ENCODE assay signal across 32 cellular contexts in genomic region chr2:141475801-141476200, GRCh38.
"Had no signal": no experiment of that assay in that cellular context is flagged by ENCODE, and none has a peak within 500 bp of the region (broad histone marks: within the 10 kb centered on the region; RNA-seq: fewer than 3 reads in every experiment).

No MANE protein-coding gene starts in this region.

- DNase-seq: activated B cell treated with CpG ODN at 0.5 μM for 24 hours; activated CD4-positive, alpha-beta T cell treated with anti-CD3 and anti-CD28 coated beads for 48 hours; activated CD4-positive, alpha-beta T cell treated with anti-CD3 and anti-CD28 coated beads, Interleukin-2, amount 50 U/mL, for 1 hour; activated CD4-positive, alpha-beta T cell treated with anti-CD3 and anti-CD28 coated beads, Interleukin-2, amount 50 U/mL, for 48 hours; activated CD8-positive, alpha-beta memory T cell treated with anti-CD3 and anti-CD28 coated beads for 24 hours; activated CD8-positive, alpha-beta T cell treated with anti-CD3 and anti-CD28 coated beads for 36 hours; activated effector memory CD4-positive, alpha-beta T cell treated with Interleukin-2 at 50 U/mL for 16 hours; activated gamma-delta T cell treated with Interleukin-2 at 50 U/mL for 16 hours; activated naive CD4-positive, alpha-beta T cell treated with anti-CD3 and anti-CD28 coated beads, Interleukin-2, amount 50 U/mL, for 16 hours; activated naive CD4-positive, alpha-beta T cell treated with Interleukin-2 at 50 U/mL for 16 hours; activated T-cell treated with anti-CD3 and anti-CD28 coated beads, Interleukin-2, amount 50 U/mL, for 4 hours; amniotic stem cell; anterior cingulate cortex; brain microvascular endothelial cell; cerebellar nuclear complex; effector memory CD4-positive, alpha-beta T cell; erythroblast; foreskin keratinocyte; gastrocnemius medialis; glutamatergic neuron; heart left ventricle; T-helper 17 cell; T1000; WERI-Rb-1 had no signal

- H3K27ac Mint-ChIP-seq: activated B cell treated with CpG ODN at 0.5 μM for 24 hours; activated CD8-positive, alpha-beta T cell treated with anti-CD3 and anti-CD28 coated beads for 36 hours; activated naive CD8-positive, alpha-beta T cell; activated T-helper 17 cell treated with anti-CD3 and anti-CD28 coated beads, Interleukin-2, amount 50 U/mL, for 72 hours; dendritic cell treated with granulocyte-macrophage colony-stimulating factor and Interleukin-4, amounts not matched to agents 40 ng/mL and 50 ng/mL, for 4 days; T-helper 17 cell; T-helper 2 cell treated with Interferon-gamma antibody and Interleukin-4, amounts not matched to agents 5 μg/mL and 100 μg/mL, for 36 hours had no signal

- H3K9me3 Mint-ChIP-seq: activated B cell treated with CpG ODN at 0.5 μM for 24 hours; activated CD8-positive, alpha-beta T cell treated with anti-CD3 and anti-CD28 coated beads for 36 hours; activated T-cell treated with anti-CD3 and anti-CD28 coated beads, Interleukin-2, amount 50 U/mL, for 4 hours; dendritic cell treated with granulocyte-macrophage colony-stimulating factor and Interleukin-4, amounts not matched to agents 40 ng/mL and 50 ng/mL, for 4 days had no signal

- H3K4me3 ChIP-seq: coronary artery, dorsolateral prefrontal cortex, esophagus muscularis mucosa, gastrocnemius medialis, heart left ventricle had no signal

- H3K36me3 ChIP-seq: brain microvascular endothelial cell, esophagus muscularis mucosa, gastrocnemius medialis, heart left ventricle, WERI-Rb-1 had no signal

- H3K36me3 Mint-ChIP-seq: activated naive CD8-positive, alpha-beta T cell had no signal

- ATAC-seq: activated CD4-positive, CD25-positive, alpha-beta regulatory T cell treated with anti-CD3 and anti-CD28 coated beads, Interleukin-2, amount 50 U/mL, for 24 hours; activated CD8-positive, alpha-beta T cell treated with anti-CD3 and anti-CD28 coated beads for 36 hours; activated T-cell treated with anti-CD3 and anti-CD28 coated beads, Interleukin-2, amount 50 U/mL, for 4 hours; activated T-helper 17 cell treated with anti-CD3 and anti-CD28 coated beads, Interleukin-2, amount 50 U/mL, for 72 hours; foreskin keratinocyte; gastrocnemius medialis; heart left ventricle; T-helper 17 cell had no signal

- H3K27ac ChIP-seq: brain microvascular endothelial cell, coronary artery, dorsolateral prefrontal cortex, esophagus muscularis mucosa, foreskin keratinocyte, gastrocnemius medialis, heart left ventricle, WERI-Rb-1 had no signal

- H3K27me3 Mint-ChIP-seq: activated B cell treated with CpG ODN at 0.5 μM for 24 hours; activated CD8-positive, alpha-beta T cell treated with anti-CD3 and anti-CD28 coated beads for 36 hours; activated naive CD8-positive, alpha-beta T cell; activated T-helper 17 cell treated with anti-CD3 and anti-CD28 coated beads, Interleukin-2, amount 50 U/mL, for 72 hours; dendritic cell treated with granulocyte-macrophage colony-stimulating factor and Interleukin-4, amounts not matched to agents 40 ng/mL and 50 ng/mL, for 4 days; T-helper 17 cell had no signal

- H3K4me1 ChIP-seq: esophagus muscularis mucosa, foreskin keratinocyte, gastrocnemius medialis, heart left ventricle had no signal

- H3K4me1 Mint-ChIP-seq: activated B cell treated with CpG ODN at 0.5 μM for 24 hours; activated T-helper 17 cell treated with anti-CD3 and anti-CD28 coated beads, Interleukin-2, amount 50 U/mL, for 72 hours; T-helper 17 cell had no signal

- H3K27me3 ChIP-seq: brain microvascular endothelial cell, dorsolateral prefrontal cortex, esophagus muscularis mucosa, foreskin keratinocyte, gastrocnemius medialis, heart left ventricle had no signal

- H3K9me3 ChIP-seq: esophagus muscularis mucosa, gastrocnemius medialis, heart left ventricle had no signal

- H3K4me3 Mint-ChIP-seq: activated B cell treated with CpG ODN at 0.5 μM for 24 hours; activated CD8-positive, alpha-beta T cell treated with anti-CD3 and anti-CD28 coated beads for 36 hours; activated naive CD8-positive, alpha-beta T cell; activated T-cell treated with anti-CD3 and anti-CD28 coated beads, Interleukin-2, amount 50 U/mL, for 4 hours; activated T-helper 17 cell treated with anti-CD3 and anti-CD28 coated beads, Interleukin-2, amount 50 U/mL, for 72 hours; dendritic cell treated with granulocyte-macrophage colony-stimulating factor and Interleukin-4, amounts not matched to agents 40 ng/mL and 50 ng/mL, for 4 days; T-helper 17 cell; T-helper 2 cell treated with Interferon-gamma antibody and Interleukin-4, amounts not matched to agents 5 μg/mL and 100 μg/mL, for 36 hours had no signal
